ENCODE assay signal across 16 cellular contexts in genomic region chr12:56602239-56602638, GRCh38. TPM values are rescaled to one million over a fixed set of nuclear protein-coding genes. Genes with fewer than 3 reads are reported as not detected.
DNase-seq lines count a peak whose midpoint lies in the region; ATAC-seq, FAIRE-seq and TF ChIP-seq lines count a peak whose summit lies in the region.
"Had no signal": no experiment of that assay in that cellular context is flagged by ENCODE, and none has a peak within 500 bp of the region (broad histone marks: within the 10 kb centered on the region; RNA-seq: fewer than 3 reads in every experiment).

No MANE protein-coding gene starts in this region.

- peaks cover 17 to 39% of the 10 kb centered on the region in 2 donors for H3K36me3 Mint-ChIP-seq in activated T-cell treated with anti-CD3 and anti-CD28 coated beads, Interleukin-2, amount 50 U/mL, for 72 hours (ENCODE audit: insufficient read depth in 2 of 2)
- H3K36me3 Mint-ChIP-seq in activated naive CD8-positive, alpha-beta T cell treated with anti-CD3 and anti-CD28 coated beads, Interleukin-2, amount 50 U/mL, for 24 hours (ENCODE audit: low read depth): peaks cover 60% of the 10 kb centered on the region

- in situ Hi-C loops in IMR-90 (cut with MboI; ENCODE audit: low sequenced_read_pairs): no loop called here

- H3K4ac ChIP-seq in IMR-90 (ENCODE audit: low read depth, low read length) (no peak overlapping the region), H1 (replicated peaks; ENCODE audit: insufficient read length, low read depth, low read length) (no peak overlapping the region), mesenchymal stem cell (ENCODE audit: low read depth in 1 of 2, low read length in 2 of 2) (no peak overlapping the region)

- H2AK5ac ChIP-seq in IMR-90 (ENCODE audit: low read depth, low read length) (no peak overlapping the region), H1 (ENCODE audit: low read depth, low read length) (no peak overlapping the region), mesenchymal stem cell (ENCODE audit: low read length, severe bottlenecking) (no peak overlapping the region)

- POLR2A ChIA-PET in IMR-90 (lab: Charles Lee; ENCODE audit: unreplicated experiment) (no interaction called here), H1 (lab: Charles Lee; ENCODE audit: partially characterized antibody) (interaction anchor here (0.6 to 1.7 kb wide), 7 partner anchors 8 to 86 kb away, joined by 3 to 5 read pairs (median 3); partner anchors contain the start of genes ATP5F1B, BAZ2A and PTGES3)

- no peak overlapping the region for H4K5ac ChIP-seq in IMR-90 (ENCODE audit: low read depth, low read length)
- H4K5ac ChIP-seq in H1 (ENCODE audit: insufficient read length, low read depth, low read length): no peak overlapping the region

- no peaks in the 10 kb centered on the region for H3K23me2 ChIP-seq in H1 (ENCODE audit: low read depth, low read length)

- H2BK20ac ChIP-seq in IMR-90 (ENCODE audit: low read depth, low read length) (no peak overlapping the region), H1 (ENCODE audit: low read length) (no peak overlapping the region)

- no peak overlapping the region for H3K4me3 ChIP-seq in IMR-90 (ENCODE audit: insufficient read depth, low read depth, low read length)
- H3K4me3 ChIP-seq in H1 (ENCODE audit: extremely low read depth in 1 of 4, insufficient read depth in 2 of 4, low read depth in 3 of 4, low read length in 4 of 4): no peak overlapping the region
- no peak overlapping the region for H3K4me3 ChIP-seq in mesenchymal stem cell (ENCODE audit: insufficient read depth in 1 of 2, low read depth in 1 of 2, low read length in 2 of 2)

- H3K56ac ChIP-seq in IMR-90 (ENCODE audit: extremely low read depth, insufficient read depth, low read length) (no peak overlapping the region), H1 (replicated peaks; ENCODE audit: insufficient read length, low read depth, low read length) (no peak overlapping the region)

- FAIRE-seq in H1 (lab: Jason Lieb, UNC): no peak

- H2BK120ac ChIP-seq in IMR-90 (ENCODE audit: low read depth, low read length) (no peak overlapping the region), H1 (replicated peaks; ENCODE audit: low read depth, low read length) (no peak overlapping the region), mesenchymal stem cell (ENCODE audit: low read depth, low read length) (no peak overlapping the region)

- no peak for DNase-seq in activated T-cell treated with anti-CD3 and anti-CD28 coated beads, Interleukin-2, amount 50 U/mL, for 72 hours
- no peak for DNase-seq in activated T-cell treated with anti-CD3 and anti-CD28 coated beads, Interleukin-2, amount 50 U/mL, for 48 hours
- DNase-seq in IMR-90: no peak
- DNase-seq in H1 (ENCODE audit: low read depth in 1 of 2, low spot score in 2 of 2): no peak
- no peak for DNase-seq in mesenchymal stem cell
- no peak for DNase-seq in superior temporal gyrus (ENCODE audit: extremely low spot score)
- DNase-seq in activated naive CD8-positive, alpha-beta T cell treated with anti-CD3 and anti-CD28 coated beads, Interleukin-2, amount 50 U/mL, for 24 hours: no peak
- DNase-seq: DMS79 treated with DMSO at 0.1 percent for 48 hours, NCI-H1048, NCI-H1436 treated with DMSO at 0.1 percent for 48 hours, NCI-H2029, NCI-H345, PC-3 had no signal

- TF ChIP-seq POLR2A in IMR-90 (IDR thresholded peaks at IDR 0.05; ENCODE audit: low read depth, low read length) (no peak), H1 (IDR thresholded peaks at IDR 0.05; ENCODE audit: control extremely low read depth in 1 of 2, low read depth in 2 of 2, low read length in 2 of 2) (no peak)

- H3K27ac Mint-ChIP-seq in activated T-cell treated with anti-CD3 and anti-CD28 coated beads, Interleukin-2, amount 50 U/mL, for 72 hours: peak overlapping the region; percentile 48
- no peak overlapping the region for H3K27ac Mint-ChIP-seq in activated naive CD8-positive, alpha-beta T cell treated with anti-CD3 and anti-CD28 coated beads, Interleukin-2, amount 50 U/mL, for 24 hours

- no peaks in the 10 kb centered on the region for H3K4me1 ChIP-seq in IMR-90 (ENCODE audit: control insufficient read depth, insufficient read depth, low read length)
- H3K4me1 ChIP-seq in H1 (replicated peaks in 1 of 4; ENCODE audit: control insufficient read depth in 3 of 4, insufficient read depth in 4 of 4, low read length in 3 of 4): 0 out of 7 replicates have a peak, but pooled peaks cover 0 to under 1% (median 0%) of the 10 kb centered on the region in 4 experiments
- H3K4me1 ChIP-seq in mesenchymal stem cell (ENCODE audit: control insufficient read depth, insufficient read depth, low read depth, low read length): peaks cover 1% of the 10 kb centered on the region

- H2BK12ac ChIP-seq in H1 (ENCODE audit: low read depth, low read length): no peak overlapping the region
- no peak overlapping the region for H2BK12ac ChIP-seq in mesenchymal stem cell (ENCODE audit: low read length in 2 of 2)

- no peak overlapping the region for H3K4me2 ChIP-seq in IMR-90 (ENCODE audit: low read depth, low read length)
- H3K4me2 ChIP-seq in H1 (ENCODE audit: insufficient read depth in 1 of 2, low read depth in 2 of 2, low read length in 2 of 2): no peak overlapping the region
- H3K4me2 ChIP-seq in mesenchymal stem cell (ENCODE audit: low read length, poor library complexity, severe bottlenecking): no peak overlapping the region

- H4K8ac ChIP-seq in IMR-90 (ENCODE audit: low read depth in 2 of 2, low read length in 2 of 2) (no peak overlapping the region), H1 (ENCODE audit: extremely low read depth, insufficient read depth, low read length) (no peak overlapping the region), mesenchymal stem cell (ENCODE audit: low read length) (no peak overlapping the region)

- H3K27ac ChIP-seq in IMR-90 (ENCODE audit: insufficient read depth, low read length) (no peak overlapping the region), H1 (ENCODE audit: low read depth, low read length) (no peak overlapping the region), mesenchymal stem cell (ENCODE audit: low read length, poor library complexity, severe bottlenecking) (no peak overlapping the region)
- H3K27ac ChIP-seq: 22Rv1 had no signal

- TF ChIP-seq CTCF in IMR-90 (conservative IDR thresholded peaks at IDR 0.05; ENCODE audit: low read depth, low read length) (no peak), H1 (IDR thresholded peaks at IDR 0.05; ENCODE audit: control extremely low read depth in 1 of 3, insufficient read depth in 1 of 3, low read depth in 1 of 3, low read length in 3 of 3) (no peak)

- TF ChIP-seq EP300 in H1 (IDR thresholded peaks at IDR 0.05; ENCODE audit: borderline replicate concordance in 1 of 2, low read depth in 2 of 2, low read length in 2 of 2): no peak

- H3K79me1 ChIP-seq in IMR-90 (ENCODE audit: low read depth in 1 of 2, low read length in 2 of 2) (peaks cover 0 to 19% of the 10 kb centered on the region in 2 experiments; a peak in 3 of 4 replicates), H1 (ENCODE audit: low read depth, low read length) (no peaks in the 10 kb centered on the region; the same call in 1 of the 2 replicates), mesenchymal stem cell (replicated peaks; ENCODE audit: low read length, poor library complexity, severe bottlenecking) (peaks cover 40% of the 10 kb centered on the region)

- H3K14ac ChIP-seq in IMR-90 (replicated peaks; ENCODE audit: low read depth, low read length) (no peak overlapping the region), H1 (ENCODE audit: insufficient read length) (no peak overlapping the region), mesenchymal stem cell (ENCODE audit: low read length in 2 of 2) (no peak overlapping the region)

- H2AK9ac ChIP-seq in IMR-90 (replicated peaks; ENCODE audit: low read depth, low read length, poor library complexity): no peak overlapping the region

- H3K23ac ChIP-seq in IMR-90 (ENCODE audit: low read depth, low read length) (no peak overlapping the region), H1 (ENCODE audit: insufficient read length) (no peak overlapping the region), mesenchymal stem cell (ENCODE audit: low read length in 2 of 2) (no peak overlapping the region)

- no peaks in the 10 kb centered on the region for H3K27me3 Mint-ChIP-seq in activated T-cell treated with anti-CD3 and anti-CD28 coated beads, Interleukin-2, amount 50 U/mL, for 72 hours (ENCODE audit: low read depth)
- no peaks in the 10 kb centered on the region for H3K27me3 Mint-ChIP-seq in activated naive CD8-positive, alpha-beta T cell treated with anti-CD3 and anti-CD28 coated beads, Interleukin-2, amount 50 U/mL, for 24 hours

- H2AFZ ChIP-seq in IMR-90 (replicated peaks; ENCODE audit: low read length, poor library complexity) (no peak overlapping the region), H1 (ENCODE audit: low read length) (no peak overlapping the region), mesenchymal stem cell (ENCODE audit: low read depth, low read length) (no peak overlapping the region)

- H3K9me3 Mint-ChIP-seq in activated T-cell treated with anti-CD3 and anti-CD28 coated beads, Interleukin-2, amount 50 U/mL, for 72 hours: no peaks in the 10 kb centered on the region
- no peaks in the 10 kb centered on the region for H3K9me3 Mint-ChIP-seq in activated naive CD8-positive, alpha-beta T cell treated with anti-CD3 and anti-CD28 coated beads, Interleukin-2, amount 50 U/mL, for 24 hours

- H3K4me1 Mint-ChIP-seq in activated T-cell treated with anti-CD3 and anti-CD28 coated beads, Interleukin-2, amount 50 U/mL, for 72 hours (ENCODE audit: low read depth): no peaks in the 10 kb centered on the region
- H3K4me1 Mint-ChIP-seq in activated naive CD8-positive, alpha-beta T cell treated with anti-CD3 and anti-CD28 coated beads, Interleukin-2, amount 50 U/mL, for 24 hours: no peaks in the 10 kb centered on the region
- H3K4me1 Mint-ChIP-seq: CD14-positive monocyte had no signal

- TF ChIP-seq RAD21 in IMR-90 (IDR thresholded peaks at IDR 0.05; ENCODE audit: low read length) (no peak), H1 (IDR thresholded peaks at IDR 0.05 in 1 of 2, conservative IDR thresholded peaks at IDR 0.05 in 1 of 2; ENCODE audit: low read depth in 2 of 2, low read length in 2 of 2) (no peak)

- H3K36me3 ChIP-seq in IMR-90 (ENCODE audit: control insufficient read depth, insufficient read depth, low read length) (peaks cover 87% of the 10 kb centered on the region), H1 (ENCODE audit: control insufficient read depth in 2 of 4, insufficient read depth in 4 of 4, low read length in 3 of 4) (peaks cover 58 to 96% (median 84%) of the 10 kb centered on the region in 4 experiments), mesenchymal stem cell (ENCODE audit: control insufficient read depth in 1 of 2, insufficient read depth in 2 of 2, low read depth in 1 of 2, low read length in 2 of 2) (peaks cover 84 to 100% of the 10 kb centered on the region in 2 experiments)

- no peak overlapping the region for H2BK15ac ChIP-seq in IMR-90 (ENCODE audit: low read depth, low read length)
- H2BK15ac ChIP-seq in H1 (ENCODE audit: low read length): no peak overlapping the region
- H2BK15ac ChIP-seq in mesenchymal stem cell (ENCODE audit: low read depth, poor library complexity, severe bottlenecking): no peak overlapping the region

- no TSS peak for BruUV-seq in IMR-90 (replicated peaks; lab: Mats Ljungman, UMichigan)

- no peak overlapping the region for H3K9ac ChIP-seq in IMR-90 (ENCODE audit: low read depth, low read length)
- H3K9ac ChIP-seq in H1 (replicated peaks in 1 of 4; ENCODE audit: extremely low read depth in 1 of 4, low read depth in 3 of 4, low read length in 3 of 4): no peak overlapping the region
- H3K9ac ChIP-seq in mesenchymal stem cell (ENCODE audit: low read length): peak overlapping the region; percentile 16

- H4K20me1 ChIP-seq in IMR-90 (ENCODE audit: insufficient read depth, low read length): peaks cover under 1% of the 10 kb centered on the region; the same call in 1 of the 2 replicates
- peaks cover 0 to 3% of the 10 kb centered on the region in 2 experiments for H4K20me1 ChIP-seq in H1 (replicated peaks in 1 of 2; ENCODE audit: control insufficient read depth in 1 of 2, insufficient read depth in 2 of 2, low read length in 2 of 2)

- ATAC-seq in activated T-cell treated with anti-CD3 and anti-CD28 coated beads, Interleukin-2, amount 50 U/mL, for 72 hours (replicated peaks in 1 of 2): no peak
- ATAC-seq in IMR-90 (ENCODE audit: low read depth) (no peak), SK-N-SH treated with all-trans-retinoic acid at 6 μM for 48 hours (no peak)
- ATAC-seq in activated naive CD8-positive, alpha-beta T cell treated with anti-CD3 and anti-CD28 coated beads, Interleukin-2, amount 50 U/mL, for 24 hours: no peak

- H3K4me3 Mint-ChIP-seq in activated T-cell treated with anti-CD3 and anti-CD28 coated beads, Interleukin-2, amount 50 U/mL, for 72 hours: no peak overlapping the region
- H3K4me3 Mint-ChIP-seq in activated naive CD8-positive, alpha-beta T cell treated with anti-CD3 and anti-CD28 coated beads, Interleukin-2, amount 50 U/mL, for 24 hours: no peak overlapping the region
- H3K4me3 Mint-ChIP-seq: CD14-positive monocyte had no signal

- H3K27me3 ChIP-seq in IMR-90 (ENCODE audit: control insufficient read depth, insufficient read depth, low read length) (no peaks in the 10 kb centered on the region), H1 (replicated peaks in 1 of 4; ENCODE audit: control insufficient read depth in 3 of 4, extremely low read depth in 1 of 4, insufficient read depth in 3 of 4, low read length in 3 of 4) (no peaks in the 10 kb centered on the region), mesenchymal stem cell (ENCODE audit: control insufficient read depth in 1 of 2, insufficient read depth in 1 of 2, low read length in 2 of 2) (no peaks in the 10 kb centered on the region)

- no peaks in the 10 kb centered on the region for H3K79me2 ChIP-seq in H1 (ENCODE audit: control insufficient read depth in 1 of 2, insufficient read depth in 2 of 2, low read length in 2 of 2)

- H4K91ac ChIP-seq in IMR-90 (ENCODE audit: insufficient read depth, low read depth, low read length) (no peak overlapping the region), H1 (replicated peaks; ENCODE audit: insufficient read length, low read length) (no peak overlapping the region), mesenchymal stem cell (ENCODE audit: low read length) (no peak overlapping the region)

- WGBS in IMR-90 (ENCODE audit: extremely low coverage in 2 of 2, insufficient read length in 1 of 2), 2 experiments: no CpG with 5 or more reads among the region's 3 CpGs
- 100% methylated on average over 3 of the region's 3 CpGs; no CpG with 5 or more reads in 1 of the 2 experiments for WGBS in H1 (ENCODE audit: extremely low coverage in 1 of 2, insufficient coverage in 1 of 2, insufficient read length in 1 of 2, insufficient replicate concordance in 2 of 2, low coverage in 1 of 2, low lambda C conversion rate in 2 of 2, missing lambda C conversion rate in 1 of 2), 2 experiments
- WGBS in mesenchymal stem cell: 100% methylated on average over 2 of the region's 3 CpGs

- intact Hi-C loops in IMR-90 (cut with micrococcal nuclease): no loop called here

- CTCF ChIA-PET in IMR-90 (lab: Yijun Ruan, JAX): interaction anchor here (1.3 kb wide), 1 partner anchor 34 kb away, joined by 6 read pairs; no protein-coding TSS in a partner anchor
- CTCF ChIA-PET in H1 (lab: Charles Lee; ENCODE audit: partially characterized antibody): interaction anchor here (0.9 to 5.0 kb wide), 13 partner anchors 8 to 88 kb away, joined by 3 to 29 read pairs (median 11); partner anchors contain the start of genes BAZ2A and RBMS2

- H3K9me3 ChIP-seq in IMR-90 (ENCODE audit: control insufficient read depth, insufficient read depth, low read length) (no peaks in the 10 kb centered on the region), H1 (ENCODE audit: insufficient read depth in 2 of 2, low read depth in 1 of 2, low read length in 1 of 2) (no peaks in the 10 kb centered on the region), mesenchymal stem cell (ENCODE audit: control insufficient read depth, low read length) (no peaks in the 10 kb centered on the region)

- dilution Hi-C loops in IMR-90 (cut with HindIII; ENCODE audit: low sequenced_read_pairs, unreplicated experiment): no loop called here

- no peak overlapping the region for H2BK5ac ChIP-seq in IMR-90 (ENCODE audit: low read depth, low read length, poor library complexity, severe bottlenecking)
- no peak overlapping the region for H2BK5ac ChIP-seq in H1 (ENCODE audit: low read depth, low read length)
- no peak overlapping the region for H2BK5ac ChIP-seq in mesenchymal stem cell (ENCODE audit: low read depth, low read length, poor library complexity, severe bottlenecking)

- H3K18ac ChIP-seq in IMR-90 (ENCODE audit: low read depth, low read length) (no peak overlapping the region), H1 (ENCODE audit: extremely low read depth, low read length) (no peak overlapping the region), mesenchymal stem cell (ENCODE audit: low read depth in 1 of 2, low read length in 2 of 2) (no peak overlapping the region)

- 0 out of 2 replicates have a peak, but pooled peaks cover 3% of the 10 kb centered on the region for H3K9me1 ChIP-seq in IMR-90 (ENCODE audit: insufficient read depth, low read length)

RNA-seq across cellular contexts. Expression of gene BAZ2A, which starts 27.9 kb away (rescaled TPM):
- 100 to 1,000 TPM; 128 to 154 TPM for total RNA-seq in activated T-cell treated with anti-CD3 and anti-CD28 coated beads, Interleukin-2, amount 50 U/mL, for 72 hours
- total RNA-seq in IMR-90 (2012; rRNA removed): 15.4 and 15.6 TPM in 2 replicates
- polyA plus RNA-seq in IMR-90 (2012; rRNA removed): 42.8 and 48.6 TPM in 2 replicates
- 12.8 and 18.2 TPM in 2 replicates for polyA plus RNA-seq in IMR-90 (2012; cell fraction: cytosol; rRNA removed)
- polyA plus RNA-seq in IMR-90 (2012; cell fraction: nucleus; rRNA removed; ENCODE audit: low replicate concordance): 111 and 143 TPM in 2 replicates
- 110 TPM in 2 replicates for total RNA-seq in H1 (2021; fragmentation: NEBNext Ultra II Directional; extraction: Animal tissue kit (Norgen Biotek cat#: 25700))
- polyA plus RNA-seq in H1 (2011; rRNA removed): 52.0 and 70.9 TPM in 2 replicates
- polyA plus RNA-seq in H1 (2011; cell fraction: cytosol; rRNA removed): 57.2 TPM
- polyA plus RNA-seq in H1 (2011; cell fraction: nucleus; rRNA removed): 182 TPM
- polyA plus RNA-seq in H1 (2012, experiment 1 of 2): 47.8 to 66.7 TPM (median 60.2 TPM) in 4 replicates
- 40.7 TPM for polyA plus RNA-seq in H1 (2012, experiment 2 of 2)
- 69.4 TPM for polyA plus RNA-seq in H1 (2013, experiment 1 of 2)
- polyA plus RNA-seq in H1 (2013, experiment 2 of 2): 63.0 TPM
- polyA minus RNA-seq in H1 (2011; rRNA and poly(A)+ RNA removed): 185 and 186 TPM in 2 replicates
- 73.3 TPM for polyA minus RNA-seq in H1 (2011; cell fraction: cytosol; rRNA and poly(A)+ RNA removed)
- 119 TPM for polyA minus RNA-seq in H1 (2011; cell fraction: nucleus; rRNA and poly(A)+ RNA removed)
- 80.3 TPM for polyA plus RNA-seq in mesenchymal stem cell (2013, experiment 1 of 2)
- polyA plus RNA-seq in mesenchymal stem cell (2013, experiment 2 of 2): 69.0 TPM

RNA-seq across cellular contexts. Expression of gene ATP5F1B, which starts 43.5 kb away (rescaled TPM):
- 100 to 1,000 TPM; 661 to 679 TPM for total RNA-seq in activated T-cell treated with anti-CD3 and anti-CD28 coated beads, Interleukin-2, amount 50 U/mL, for 72 hours
- total RNA-seq in IMR-90 (2012; rRNA removed): 795 and 812 TPM in 2 replicates
- polyA plus RNA-seq in IMR-90 (2012; rRNA removed) (853 and 915 TPM in 2 replicates), H1 (2011; rRNA removed) (1,127 and 1,522 TPM in 2 replicates)
- 464 and 534 TPM in 2 replicates for polyA plus RNA-seq in IMR-90 (2012; cell fraction: cytosol; rRNA removed)
- polyA plus RNA-seq in IMR-90 (2012; cell fraction: nucleus; rRNA removed; ENCODE audit: low replicate concordance): 245 and 449 TPM in 2 replicates
- 900 and 930 TPM in 2 replicates for total RNA-seq in H1 (2021; fragmentation: NEBNext Ultra II Directional; extraction: Animal tissue kit (Norgen Biotek cat#: 25700))
- 1,136 TPM for polyA plus RNA-seq in H1 (2011; cell fraction: cytosol; rRNA removed)
- 1,291 TPM for polyA plus RNA-seq in H1 (2011; cell fraction: nucleus; rRNA removed)
- polyA plus RNA-seq in H1 (2012, experiment 1 of 2): 1,029 to 1,478 TPM (median 1,152 TPM) in 4 replicates
- 1,210 TPM for polyA plus RNA-seq in H1 (2012, experiment 2 of 2)
- 633 TPM for polyA plus RNA-seq in H1 (2013, experiment 1 of 2)
- 646 TPM for polyA plus RNA-seq in H1 (2013, experiment 2 of 2)
- polyA minus RNA-seq in H1 (2011; rRNA and poly(A)+ RNA removed): 2,044 and 2,615 TPM in 2 replicates
- polyA minus RNA-seq in H1 (2011; cell fraction: cytosol; rRNA and poly(A)+ RNA removed): 699 TPM
- polyA minus RNA-seq in H1 (2011; cell fraction: nucleus; rRNA and poly(A)+ RNA removed): 349 TPM
- polyA plus RNA-seq in mesenchymal stem cell (2013, experiment 1 of 2): 489 TPM
- 517 TPM for polyA plus RNA-seq in mesenchymal stem cell (2013, experiment 2 of 2)
